9 cellular contexts compared by ENCODE assay signal in genomic region chr14:87268997-87269396, GRCh38.
"Had no signal": no experiment of that assay in that cellular context is flagged by ENCODE, and none has a peak within 500 bp of the region (broad histone marks: within the 10 kb centered on the region; RNA-seq: fewer than 3 reads in every experiment).

No MANE protein-coding gene starts in this region.

- H3K27ac Mint-ChIP-seq: GM23338, HFFc6, IgD-negative memory B cell had no signal

- DNase-seq: H7, HFFc6, KBM-7 had no signal

- H3K4me3 Mint-ChIP-seq: GM23338, HFFc6, IgD-negative memory B cell had no signal

- H3K36me3 ChIP-seq: HAP-1 had no signal

- H3K4me1 Mint-ChIP-seq: IgD-negative memory B cell had no signal

- H3K4me2 ChIP-seq: GM23338 had no signal

- H3K27me3 Mint-ChIP-seq: IgD-negative memory B cell had no signal

- H3K36me3 Mint-ChIP-seq: IgD-negative memory B cell had no signal

- H3K27ac ChIP-seq: HL-60 had no signal

- H3K4me1 ChIP-seq: HAP-1 had no signal

- H3K9me3 ChIP-seq: HAP-1 had no signal

- H3K4me3 ChIP-seq: GM23338, HAP-1 had no signal

- ATAC-seq: GM23338, HCT116, HepG2 had no signal

- FAIRE-seq: HepG2 had no signal

- H2AFZ ChIP-seq: GM23338 had no signal
